8 cellular contexts compared by ENCODE assay signal in genomic region chr1:181021811-181022434, GRCh38. TPM values are rescaled to one million over a fixed set of nuclear protein-coding genes. Genes with fewer than 3 reads are reported as not detected.
DNase-seq lines count a peak whose midpoint lies in the region; ATAC-seq and TF ChIP-seq lines count a peak whose summit lies in the region.

No MANE protein-coding gene starts in this region.

- 0 out of 2 replicates have a peak, but pooled peaks cover 2% of the 10 kb centered on the region for H3K9me2 ChIP-seq in GM23338 (ENCODE audit: insufficient read depth)

- H2AFZ ChIP-seq in GM23338, result peak overlapping the region; percentile 90

- H3K4me1 ChIP-seq in GM23338 (ENCODE audit: insufficient read depth), result peaks cover 19% of the 10 kb centered on the region
- H3K4me1 ChIP-seq in ascending aorta, result peaks cover 0 to 9% of the 10 kb centered on the region in 2 donors
- H3K4me1 ChIP-seq in right atrium auricular region, result peaks cover 0 to 31% of the 10 kb centered on the region in 2 donors
- H3K4me1 ChIP-seq in psoas muscle, result peaks cover 18% of the 10 kb centered on the region

- DNase-seq in ELF-1 (ENCODE audit: low read depth, low spot score) (peak; percentile 77), GM23338 (ENCODE audit: low spot score) (peak; percentile 79), LoVo (ENCODE audit: low spot score) (peak; percentile 28), T-helper 17 cell (peak in 2 of 3 donors; percentile 47 to 54), ascending aorta (ENCODE audit: low spot score in 2 of 2) (peak in 1 of 2 donors; percentile 82), right atrium auricular region (ENCODE audit: low spot score) (peak; percentile 68), psoas muscle (peak; percentile 68 to 70), middle frontal gyrus (ENCODE audit: extremely low spot score, low spot score) (no peak)

- H3K9me3 ChIP-seq in T-helper 17 cell (ENCODE audit: control insufficient read depth, low read length, poor library complexity, severe bottlenecking) (no peaks in the 10 kb centered on the region), ascending aorta (no peaks in the 10 kb centered on the region), right atrium auricular region (no peaks in the 10 kb centered on the region), psoas muscle (no peaks in the 10 kb centered on the region)

- H3F3A ChIP-seq in GM23338 (replicated peaks; ENCODE audit: low read depth), result no peaks in the 10 kb centered on the region

- H3K4me1 Mint-ChIP-seq in GM23338, result peaks cover 15% of the 10 kb centered on the region
- peaks cover 42% of the 10 kb centered on the region for H3K4me1 Mint-ChIP-seq in T-helper 17 cell

- H3K27me3 Mint-ChIP-seq in GM23338 (ENCODE audit: insufficient read depth, low read depth, poor library complexity) (peaks cover 9% of the 10 kb centered on the region), T-helper 17 cell (peaks cover 15% of the 10 kb centered on the region)

- intact Hi-C loops in ascending aorta (cut with DNase I), result loop anchor here (1.0 to 10.0 kb wide), 6 partner anchors 12 to 870 kb away; partner anchors contain the start of genes ACBD6, IER5 and QSOX1
- intact Hi-C loops in psoas muscle (cut with DNase I), result loop anchor here in 1 of 2 donors (5.0 kb wide), 1 partner anchor 120 kb away; no protein-coding TSS in a partner anchor

- H3K27ac ChIP-seq in GM23338 (ENCODE audit: low read depth), result peak overlapping the region; percentile 96
- H3K27ac ChIP-seq in ascending aorta, result peak overlapping the region; percentile 81 to 88
- H3K27ac ChIP-seq in right atrium auricular region, result peak overlapping the region; percentile 93 to 95
- H3K27ac ChIP-seq in psoas muscle, result peak overlapping the region; percentile 90

- TF ChIP-seq CTCF in GM23338 (conservative IDR thresholded peaks at IDR 0.05; ENCODE audit: low read depth in 2 of 2), result no peak
- TF ChIP-seq CTCF in ascending aorta (IDR thresholded peaks at IDR 0.05), result no peak
- TF ChIP-seq CTCF in right atrium auricular region (IDR thresholded peaks at IDR 0.05), result no peak
- no peak for TF ChIP-seq CTCF in psoas muscle (IDR thresholded peaks at IDR 0.05)

- no peaks in the 10 kb centered on the region for H3K9me3 Mint-ChIP-seq in GM23338

- H3K27me3 ChIP-seq in GM23338 (ENCODE audit: insufficient read depth), result no peaks in the 10 kb centered on the region
- H3K27me3 ChIP-seq in ascending aorta, result no peaks in the 10 kb centered on the region
- no peaks in the 10 kb centered on the region for H3K27me3 ChIP-seq in right atrium auricular region
- no peaks in the 10 kb centered on the region for H3K27me3 ChIP-seq in psoas muscle (ENCODE audit: insufficient read depth in 3 of 3, low read length in 2 of 3)

- WGBS in psoas muscle, 3 donors, result 0 to 1% (median 0%) methylated on average over 23 of the region's 23 CpGs

- peak overlapping the region; percentile 99 for H3K4me3 ChIP-seq in GM23338
- peak overlapping the region; percentile 80 to 83 for H3K4me3 ChIP-seq in ascending aorta
- peak overlapping the region; percentile 86 to 97 for H3K4me3 ChIP-seq in right atrium auricular region
- H3K4me3 ChIP-seq in psoas muscle, result peak overlapping the region; percentile 74

- peak overlapping the region; percentile 88 for H3K4me2 ChIP-seq in GM23338

- ATAC-seq in GM23338 (peak; percentile 57), T-helper 17 cell (peak; percentile 42), psoas muscle (peak; percentile 39 to 69 (median 52))

- H3K4me3 Mint-ChIP-seq in GM23338 (peak overlapping the region; percentile 99), T-helper 17 cell (peak overlapping the region; percentile 91)

- H4K20me1 ChIP-seq in GM23338 (replicated peaks; ENCODE audit: insufficient read depth), result peaks cover 44% of the 10 kb centered on the region

- H3K36me3 Mint-ChIP-seq in GM23338 (ENCODE audit: low read depth) (peaks cover 13% of the 10 kb centered on the region; the same call in 2 of the 3 replicates), T-helper 17 cell (ENCODE audit: low read depth) (peaks cover 7% of the 10 kb centered on the region)

- peaks cover 53% of the 10 kb centered on the region for H3K79me2 ChIP-seq in GM23338 (replicated peaks; ENCODE audit: insufficient read depth)

- H3K36me3 ChIP-seq in GM23338 (ENCODE audit: insufficient read depth) (no peaks in the 10 kb centered on the region), ascending aorta (no peaks in the 10 kb centered on the region), right atrium auricular region (no peaks in the 10 kb centered on the region), psoas muscle (ENCODE audit: insufficient read depth in 1 of 2, low read depth in 1 of 2) (peaks cover 0 to 3% of the 10 kb centered on the region in 2 donors)

- H3K27ac Mint-ChIP-seq in GM23338 (peak overlapping the region; percentile 98), T-helper 17 cell (peak overlapping the region; percentile 86)

TF ChIP-seq in GM23338, 12 proteins besides CTCF, POLR2A, EP300 and RAD21 (continues in another document):
- TF ChIP-seq ZNF331 (CRISPR knock-in tag; IDR thresholded peaks at IDR 0.05; ENCODE audit: low read depth), result no peak
- TF ChIP-seq JUNB (IDR thresholded peaks at IDR 0.05; ENCODE audit: unreplicated experiment), result no peak
- TF ChIP-seq, protein P1, sequence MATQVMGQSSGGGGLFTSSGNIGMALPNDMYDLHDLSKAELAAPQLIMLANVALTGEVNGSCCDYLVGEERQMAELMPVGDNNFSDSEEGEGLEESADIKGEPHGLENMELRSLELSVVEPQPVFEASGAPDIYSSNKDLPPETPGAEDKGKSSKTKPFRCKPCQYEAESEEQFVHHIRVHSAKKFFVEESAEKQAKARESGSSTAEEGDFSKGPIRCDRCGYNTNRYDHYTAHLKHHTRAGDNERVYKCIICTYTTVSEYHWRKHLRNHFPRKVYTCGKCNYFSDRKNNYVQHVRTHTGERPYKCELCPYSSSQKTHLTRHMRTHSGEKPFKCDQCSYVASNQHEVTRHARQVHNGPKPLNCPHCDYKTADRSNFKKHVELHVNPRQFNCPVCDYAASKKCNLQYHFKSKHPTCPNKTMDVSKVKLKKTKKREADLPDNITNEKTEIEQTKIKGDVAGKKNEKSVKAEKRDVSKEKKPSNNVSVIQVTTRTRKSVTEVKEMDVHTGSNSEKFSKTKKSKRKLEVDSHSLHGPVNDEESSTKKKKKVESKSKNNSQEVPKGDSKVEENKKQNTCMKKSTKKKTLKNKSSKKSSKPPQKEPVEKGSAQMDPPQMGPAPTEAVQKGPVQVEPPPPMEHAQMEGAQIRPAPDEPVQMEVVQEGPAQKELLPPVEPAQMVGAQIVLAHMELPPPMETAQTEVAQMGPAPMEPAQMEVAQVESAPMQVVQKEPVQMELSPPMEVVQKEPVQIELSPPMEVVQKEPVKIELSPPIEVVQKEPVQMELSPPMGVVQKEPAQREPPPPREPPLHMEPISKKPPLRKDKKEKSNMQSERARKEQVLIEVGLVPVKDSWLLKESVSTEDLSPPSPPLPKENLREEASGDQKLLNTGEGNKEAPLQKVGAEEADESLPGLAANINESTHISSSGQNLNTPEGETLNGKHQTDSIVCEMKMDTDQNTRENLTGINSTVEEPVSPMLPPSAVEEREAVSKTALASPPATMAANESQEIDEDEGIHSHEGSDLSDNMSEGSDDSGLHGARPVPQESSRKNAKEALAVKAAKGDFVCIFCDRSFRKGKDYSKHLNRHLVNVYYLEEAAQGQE (IDR thresholded peaks at IDR 0.05; ENCODE audit: unreplicated experiment), result no peak

RNA-seq across cellular contexts. Expression of gene STX6, which starts 0.7 kb away (rescaled TPM):
- total RNA-seq in GM23338 (2014; rRNA removed; shearing (Covaris generic)), result 42.1 and 44.5 TPM in 2 replicates
- polyA plus RNA-seq in GM23338 (2016; fragmentation: Nextera tagmentation; extraction: Ambion mirVana) (16.8 and 17.0 TPM in 2 replicates), psoas muscle (1 to 10 TPM; 3.4 to 4.5 (median 3.9) TPM)
- total RNA-seq in T-helper 17 cell (10 to 100 TPM in 1 of 2 donors, 1 to 10 TPM in 1; 9.0 to 11.8 TPM), ascending aorta (15.5 TPM), right atrium auricular region (10 to 100 TPM in 1 of 2 donors, 1 to 10 TPM in 1; 6.6 to 12.0 TPM), psoas muscle (1 to 10 TPM; 5.2 to 8.3 (median 5.7) TPM)

RNA-seq across cellular contexts. Expression of gene MR1, which starts 11.9 kb away (rescaled TPM):
- not detected in 2 replicates for total RNA-seq in GM23338 (2014; rRNA removed; shearing (Covaris generic))
- polyA plus RNA-seq in GM23338 (2016; fragmentation: Nextera tagmentation; extraction: Ambion mirVana) (0.18 TPM in 1 of 2 replicates, not detected in the other), psoas muscle (under 1 TPM; 0.70 to 0.90 (median 0.84) TPM)
- total RNA-seq in T-helper 17 cell (10 to 100 TPM; 18.3 to 20.8 TPM), ascending aorta (19.2 TPM), right atrium auricular region (1 to 10 TPM; 9.9 to 10.0 TPM), psoas muscle (1 to 10 TPM; 2.0 to 3.0 (median 2.6) TPM)
